ENCODE assay signal across 17 cellular contexts in genomic region chr4:101528526-101528925, GRCh38.
A peak's percentile ranks its signal among the peaks of the same experiment; 100 is the strongest.
DNase-seq lines count a peak whose midpoint lies in the region; ATAC-seq and TF ChIP-seq lines count a peak whose summit lies in the region.
"Had no signal": no experiment of that assay in that cellular context is flagged by ENCODE, and none has a peak within 500 bp of the region (broad histone marks: within the 10 kb centered on the region; RNA-seq: fewer than 3 reads in every experiment).

No MANE protein-coding gene starts in this region.

- DNase-seq in CD4-positive, alpha-beta memory T cell, result no peak
- DNase-seq in amniotic epithelial cell (ENCODE audit: low read depth) (peak; percentile 6), immature natural killer cell (no peak), AG08395 (ENCODE audit: low spot score) (no peak), aorta (no peak)
- no peak for DNase-seq in CD4-positive, alpha-beta T cell
- DNase-seq: 8988T; CD4-positive, CD25-positive, alpha-beta regulatory T cell; DMS153; DMS79 treated with DMSO at 0.1 percent for 48 hours; EL; GDM1; HCEC 1CT; HFFc6 had no signal

- H3K9me3 ChIP-seq in CD4-positive, alpha-beta memory T cell (ENCODE audit: control insufficient read depth in 1 of 2, low read length in 2 of 2), result no peaks in the 10 kb centered on the region
- no peaks in the 10 kb centered on the region for H3K9me3 ChIP-seq in HUES48 (ENCODE audit: control insufficient read depth, insufficient read depth, low read length)
- no peaks in the 10 kb centered on the region for H3K9me3 ChIP-seq in CD4-positive, alpha-beta T cell (ENCODE audit: control insufficient read depth, low read length)
- H3K9me3 ChIP-seq in aorta (ENCODE audit: control insufficient read depth, low read length), result no peaks in the 10 kb centered on the region

- H3K4me3 ChIP-seq in CD4-positive, alpha-beta memory T cell (ENCODE audit: low read length in 2 of 2), result no peak overlapping the region
- no peak overlapping the region for H3K4me3 ChIP-seq in HUES48 (ENCODE audit: low read depth, low read length)
- H3K4me3 ChIP-seq in aorta (ENCODE audit: low read length in 2 of 2), result no peak overlapping the region
- H3K4me3 ChIP-seq: BLaER1 treated with 17β-estradiol and CSF1 and Interleukin-3, amounts not matched to agents 10 nM and 100 nM had no signal

- no peaks in the 10 kb centered on the region for H3K36me3 Mint-ChIP-seq in CD4-positive, alpha-beta memory T cell
- no peaks in the 10 kb centered on the region for H3K36me3 Mint-ChIP-seq in immature natural killer cell
- no peaks in the 10 kb centered on the region for H3K36me3 Mint-ChIP-seq in CD4-positive, alpha-beta T cell (ENCODE audit: low read depth)
- H3K36me3 Mint-ChIP-seq: CD4-positive, CD25-positive, alpha-beta regulatory T cell had no signal

- 42 to 44% methylated on average over 1 of the region's 1 CpG for WGBS in aorta, 2 donors

- peak overlapping the region in 5 of 7 donors; percentile 7 to 84 (median 51) for H3K27ac Mint-ChIP-seq in CD4-positive, alpha-beta memory T cell
- peak overlapping the region in 5 of 6 donors; percentile 30 to 83 (median 65) for H3K27ac Mint-ChIP-seq in immature natural killer cell
- no peak overlapping the region for H3K27ac Mint-ChIP-seq in CD4-positive, alpha-beta T cell
- H3K27ac Mint-ChIP-seq: CD4-positive, CD25-positive, alpha-beta regulatory T cell; HFFc6 had no signal

- CTCF ChIA-PET in CD4-positive, alpha-beta memory T cell (lab: Charles Lee; ENCODE audit: partially characterized antibody), result interaction anchor here (1.0 kb wide), 1 partner anchor 1435 kb away, joined by 3 read pairs; no protein-coding TSS in a partner anchor
- CTCF ChIA-PET in CD4-positive, alpha-beta T cell (lab: Charles Lee), result no interaction called here

- H3K9ac ChIP-seq in HUES48 (ENCODE audit: low read depth, low read length), result no peak overlapping the region
- H3K9ac ChIP-seq: BLaER1 treated with 17β-estradiol and CSF1 and Interleukin-3, amounts not matched to agents 10 nM and 100 nM had no signal

- H3K27me3 ChIP-seq in CD4-positive, alpha-beta memory T cell (ENCODE audit: insufficient read depth, low read length), result no peaks in the 10 kb centered on the region
- H3K27me3 ChIP-seq in HUES48 (ENCODE audit: control insufficient read depth, insufficient read depth, low read length) (no peaks in the 10 kb centered on the region), aorta (ENCODE audit: control insufficient read depth in 1 of 2, insufficient read depth in 2 of 2, low read length in 1 of 2) (no peaks in the 10 kb centered on the region)
- no peaks in the 10 kb centered on the region for H3K27me3 ChIP-seq in CD4-positive, alpha-beta T cell (ENCODE audit: control insufficient read depth, insufficient read depth, low read length)
- H3K27me3 ChIP-seq: BLaER1 treated with 17β-estradiol and CSF1 and Interleukin-3, amounts not matched to agents 10 nM and 100 nM had no signal

- H3K4me1 Mint-ChIP-seq in CD4-positive, alpha-beta memory T cell, result peaks cover 10 to 21% (median 10%) of the 10 kb centered on the region in 4 donors
- H3K4me1 Mint-ChIP-seq in immature natural killer cell, result peaks cover 15 to 23% of the 10 kb centered on the region in 2 donors
- H3K4me1 Mint-ChIP-seq in CD4-positive, alpha-beta T cell (ENCODE audit: low read depth), result peaks cover 12% of the 10 kb centered on the region

- no peak overlapping the region for H3K27ac ChIP-seq in CD4-positive, alpha-beta memory T cell (ENCODE audit: low read depth, low read length)
- H3K27ac ChIP-seq in HUES48 (ENCODE audit: low read depth, low read length) (peak overlapping the region; percentile 11), aorta (ENCODE audit: low read depth in 1 of 2, low read length in 2 of 2) (no peak overlapping the region)
- no peak overlapping the region for H3K27ac ChIP-seq in CD4-positive, alpha-beta T cell (ENCODE audit: low read depth, low read length)
- H3K27ac ChIP-seq: BLaER1 treated with 17β-estradiol and CSF1 and Interleukin-3, amounts not matched to agents 10 nM and 100 nM had no signal

- POLR2A ChIA-PET in CD4-positive, alpha-beta memory T cell (lab: Charles Lee; ENCODE audit: partially characterized antibody), result no interaction called here
- POLR2A ChIA-PET in CD4-positive, alpha-beta T cell (lab: Charles Lee), result no interaction called here

- H3K4me3 Mint-ChIP-seq in CD4-positive, alpha-beta memory T cell, result no peak overlapping the region
- no peak overlapping the region for H3K4me3 Mint-ChIP-seq in immature natural killer cell
- no peak overlapping the region for H3K4me3 Mint-ChIP-seq in CD4-positive, alpha-beta T cell
- H3K4me3 Mint-ChIP-seq: CD4-positive, CD25-positive, alpha-beta regulatory T cell; HFFc6 had no signal

- TF ChIP-seq CTCF in CD4-positive, alpha-beta T cell (IDR thresholded peaks at IDR 0.05), result no peak

- intact Hi-C loops in CD4-positive, alpha-beta memory T cell (cut with micrococcal nuclease), result loop anchor here (5.0 kb wide), 1 partner anchor 361 kb away; no protein-coding TSS in a partner anchor
- intact Hi-C loops in CD4-positive, alpha-beta T cell (cut with DNase I, micrococcal nuclease), result loop anchor here in 1 of 2 experiments (10.0 kb wide), 1 partner anchor 184 kb away; the partner anchor contains the start of gene PPP3CA
- intact Hi-C loops in aorta (cut with DNase I), result no loop called here

- peaks cover 0 to 3% (median 0%) of the 10 kb centered on the region in 8 donors for H3K9me3 Mint-ChIP-seq in CD4-positive, alpha-beta memory T cell
- H3K9me3 Mint-ChIP-seq in immature natural killer cell, result no peaks in the 10 kb centered on the region
- H3K9me3 Mint-ChIP-seq in CD4-positive, alpha-beta T cell, result no peaks in the 10 kb centered on the region
- H3K9me3 Mint-ChIP-seq: HFFc6 had no signal

- peaks cover 2 to 3% of the 10 kb centered on the region in 2 donors for H3K27me3 Mint-ChIP-seq in CD4-positive, alpha-beta memory T cell
- peaks cover 9 to 37% (median 22%) of the 10 kb centered on the region in 3 donors for H3K27me3 Mint-ChIP-seq in immature natural killer cell (ENCODE audit: low read depth in 3 of 3)
- peaks cover 37% of the 10 kb centered on the region for H3K27me3 Mint-ChIP-seq in CD4-positive, alpha-beta T cell

- ATAC-seq in HG03108 (IDR thresholded peaks at IDR 0.05; ENCODE audit: unreplicated experiment), result no peak
- ATAC-seq in CD4-positive, alpha-beta T cell (ENCODE audit: poor library complexity), result no peak
- no peak for ATAC-seq in aorta (ENCODE audit: low FRiP score)

- no peaks in the 10 kb centered on the region for H3K36me3 ChIP-seq in CD4-positive, alpha-beta memory T cell (ENCODE audit: insufficient read depth, low read length)
- H3K36me3 ChIP-seq in HUES48 (ENCODE audit: control insufficient read depth, insufficient read depth, low read length) (no peaks in the 10 kb centered on the region), aorta (ENCODE audit: control insufficient read depth in 1 of 2, insufficient read depth in 2 of 2, low read length in 1 of 2) (no peaks in the 10 kb centered on the region)
- H3K36me3 ChIP-seq: BLaER1 treated with 17β-estradiol and CSF1 and Interleukin-3, amounts not matched to agents 10 nM and 100 nM had no signal

- H3K4me1 ChIP-seq in CD4-positive, alpha-beta memory T cell (ENCODE audit: insufficient read depth, low read length), result peaks cover 17% of the 10 kb centered on the region
- no peaks in the 10 kb centered on the region for H3K4me1 ChIP-seq in HUES48 (ENCODE audit: control insufficient read depth, insufficient read depth, low read length)
- H3K4me1 ChIP-seq in aorta (ENCODE audit: control insufficient read depth in 1 of 2, insufficient read depth in 2 of 2, low read length in 2 of 2), result no peaks in the 10 kb centered on the region
